In genomic region chr14:99872786-99873440, GRCh38 we compare ENCODE assay signal across 13 cellular contexts.
DNase-seq lines count a peak whose midpoint lies in the region; ATAC-seq, FAIRE-seq and TF ChIP-seq lines count a peak whose summit lies in the region.
"Had no signal": no experiment of that assay in that cellular context is flagged by ENCODE, and none has a peak within 500 bp of the region (broad histone marks: within the 10 kb centered on the region; RNA-seq: fewer than 3 reads in every experiment).

No MANE protein-coding gene starts in this region.

- H2AFZ ChIP-seq in astrocyte (ENCODE audit: low read depth, low read length): no peak overlapping the region

- H3K9ac ChIP-seq in astrocyte (ENCODE audit: low read length): no peak overlapping the region
- 0 out of 2 replicates have a peak overlapping the region, but pooled peaks have one; percentile 25 for H3K9ac ChIP-seq in iPS-20b (ENCODE audit: low read depth, low read length)

- peaks cover 13% of the 10 kb centered on the region for H3K79me2 ChIP-seq in astrocyte (ENCODE audit: insufficient read depth, low read length)

- H3K4me3 ChIP-seq in astrocyte (ENCODE audit: insufficient read depth, low read depth, low read length): no peak overlapping the region
- H3K4me3 ChIP-seq in iPS-20b (ENCODE audit: low read length): peak overlapping the region; percentile 31; the same call in 1 of the 2 replicates
- H3K4me3 ChIP-seq in aorta (ENCODE audit: low read length in 2 of 2): no peak overlapping the region
- H3K4me3 ChIP-seq: cardiac muscle cell had no signal

- no peak for TF ChIP-seq RAD21 in Ishikawa (IDR thresholded peaks at IDR 0.05; ENCODE audit: low read depth)

- H3K4me2 ChIP-seq in astrocyte (ENCODE audit: low read length): no peak overlapping the region

- H3K9me3 ChIP-seq in astrocyte (ENCODE audit: insufficient read depth, low read depth, low read length) (no peaks in the 10 kb centered on the region), iPS-20b (ENCODE audit: insufficient read depth, low read depth, low read length) (no peaks in the 10 kb centered on the region), aorta (ENCODE audit: control insufficient read depth, low read length) (no peaks in the 10 kb centered on the region)

- H3K36me3 ChIP-seq in astrocyte (ENCODE audit: insufficient read depth, low read length): no peaks in the 10 kb centered on the region
- no peaks in the 10 kb centered on the region for H3K36me3 ChIP-seq in iPS-20b (ENCODE audit: insufficient read depth, low read depth, low read length)
- H3K36me3 ChIP-seq in aorta (ENCODE audit: control insufficient read depth in 1 of 2, insufficient read depth in 2 of 2, low read length in 1 of 2): no peaks in the 10 kb centered on the region
- H3K36me3 ChIP-seq: cardiac muscle cell had no signal

- DNase-seq in AG09319 (ENCODE audit: extremely low read depth, low read depth) (peak; percentile 22), astrocyte (ENCODE audit: low read depth) (peak; percentile 4), T1000 (lab: John Stamatoyannopoulos, UW) (no peak), aorta (no peak), immature natural killer cell (no peak)
- DNase-seq: activated CD8-positive, alpha-beta memory T cell treated with anti-CD3 and anti-CD28 coated beads, Interleukin-2, amount 10 ng/mL, durations not matched to agents 7 days and 5 days; activated naive CD4-positive, alpha-beta T cell; GOT3; KBM-7 had no signal

- no peak for ATAC-seq in HG03378 (IDR thresholded peaks at IDR 0.05; ENCODE audit: unreplicated experiment)
- ATAC-seq in aorta (ENCODE audit: low FRiP score): no peak
- ATAC-seq: activated CD8-positive, alpha-beta memory T cell treated with anti-CD3 and anti-CD28 coated beads, Interleukin-2, amount 10 ng/mL, durations not matched to agents 7 days and 5 days had no signal

- no peak for FAIRE-seq in astrocyte (lab: Jason Lieb, UNC)

- 76 to 78% methylated on average over 6 of the region's 6 CpGs for WGBS in aorta, 2 donors

- H3K4me3 Mint-ChIP-seq in astrocyte (ENCODE audit: unreplicated experiment): no peak overlapping the region
- no peak overlapping the region for H3K4me3 Mint-ChIP-seq in immature natural killer cell
- H3K4me3 Mint-ChIP-seq: activated CD8-positive, alpha-beta memory T cell treated with anti-CD3 and anti-CD28 coated beads, Interleukin-2, amount 10 ng/mL, durations not matched to agents 7 days and 5 days had no signal

- H3K36me3 Mint-ChIP-seq in astrocyte (ENCODE audit: low read depth, unreplicated experiment) (peaks cover 5% of the 10 kb centered on the region), immature natural killer cell (no peaks in the 10 kb centered on the region)
- H3K36me3 Mint-ChIP-seq: activated CD8-positive, alpha-beta memory T cell treated with anti-CD3 and anti-CD28 coated beads, Interleukin-2, amount 10 ng/mL, durations not matched to agents 7 days and 5 days had no signal

- H3K4me1 ChIP-seq in astrocyte (ENCODE audit: insufficient read depth, low read length): peaks cover 8% of the 10 kb centered on the region
- H3K4me1 ChIP-seq in iPS-20b (ENCODE audit: insufficient read depth, low read length): peaks cover 46% of the 10 kb centered on the region
- no peaks in the 10 kb centered on the region for H3K4me1 ChIP-seq in aorta (ENCODE audit: control insufficient read depth in 1 of 2, insufficient read depth in 2 of 2, low read length in 2 of 2)

- peaks cover 67% of the 10 kb centered on the region for H4K20me1 ChIP-seq in astrocyte (ENCODE audit: insufficient read depth, low read length)

- H3K27ac Mint-ChIP-seq in astrocyte (ENCODE audit: unreplicated experiment): no peak overlapping the region
- no peak overlapping the region for H3K27ac Mint-ChIP-seq in immature natural killer cell
- H3K27ac Mint-ChIP-seq: activated CD8-positive, alpha-beta memory T cell treated with anti-CD3 and anti-CD28 coated beads, Interleukin-2, amount 10 ng/mL, durations not matched to agents 7 days and 5 days had no signal

- H3K4me1 Mint-ChIP-seq in astrocyte (ENCODE audit: low read depth, unreplicated experiment) (no peaks in the 10 kb centered on the region), immature natural killer cell (no peaks in the 10 kb centered on the region)
- H3K4me1 Mint-ChIP-seq: activated CD8-positive, alpha-beta memory T cell treated with anti-CD3 and anti-CD28 coated beads, Interleukin-2, amount 10 ng/mL, durations not matched to agents 7 days and 5 days had no signal

- H3K27me3 Mint-ChIP-seq in astrocyte (ENCODE audit: low read depth, unreplicated experiment) (peaks cover 8% of the 10 kb centered on the region), immature natural killer cell (ENCODE audit: low read depth in 3 of 3) (peaks cover 3 to 17% (median 7%) of the 10 kb centered on the region in 3 donors)

- no peaks in the 10 kb centered on the region for H3K27me3 ChIP-seq in astrocyte (ENCODE audit: insufficient read depth, low read length)
- peaks cover 13% of the 10 kb centered on the region; the same call in 1 of the 2 replicates for H3K27me3 ChIP-seq in iPS-20b (ENCODE audit: insufficient read depth, low read length)
- H3K27me3 ChIP-seq in aorta (ENCODE audit: control insufficient read depth in 1 of 2, insufficient read depth in 2 of 2, low read length in 1 of 2): no peaks in the 10 kb centered on the region
- H3K27me3 ChIP-seq: cardiac muscle cell had no signal

- intact Hi-C loops in aorta (cut with DNase I): loop anchor here in 1 of 2 donors (5.0 kb wide), 1 partner anchor 191 kb away; the partner anchor contains the start of gene CYP46A1

- TF ChIP-seq CTCF in AG09319 (IDR thresholded peaks at IDR 0.05; ENCODE audit: low read depth, low read length) (no peak), astrocyte (IDR thresholded peaks at IDR 0.05; ENCODE audit: insufficient read depth, low read depth, low read length) (no peak)

- TF ChIP-seq EP300 in Ishikawa (IDR thresholded peaks at IDR 0.05; ENCODE audit: borderline replicate concordance): no peak

- H3K27ac ChIP-seq in astrocyte (ENCODE audit: low read depth, low read length) (no peak overlapping the region), iPS-20b (ENCODE audit: low read length) (no peak overlapping the region), aorta (ENCODE audit: low read depth in 1 of 2, low read length in 2 of 2) (no peak overlapping the region)
- H3K27ac ChIP-seq: cardiac muscle cell had no signal

- H3K9me3 Mint-ChIP-seq in astrocyte (ENCODE audit: unreplicated experiment): no peaks in the 10 kb centered on the region
- no peaks in the 10 kb centered on the region for H3K9me3 Mint-ChIP-seq in immature natural killer cell

TF ChIP-seq in Ishikawa, 13 proteins besides CTCF, POLR2A, EP300 and RAD21:
- TF ChIP-seq TAF1 (IDR thresholded peaks at IDR 0.05; ENCODE audit: low read depth) (no peak), NFIC (IDR thresholded peaks at IDR 0.05) (peak; percentile 18; the same call in 1 of the 2 replicates)
TF ChIP-seq in Ishikawa: peak in this region for 1.

Comparison
In these comparisons a context has a peak if more than half of its experiments do, and no peak if none do; other contexts are left out.
1. DNase-seq: peak in AG09319 (single experiment) and astrocyte (single experiment); none in T1000 (single experiment), aorta (0 of 2) and immature natural killer cell (0 of 3).